ENCODE assay signal across 1 cellular context in genomic region chr6:109308018-109308492, GRCh38.
TF ChIP-seq lines count a peak whose summit lies in the region.

No MANE protein-coding gene starts in this region.

TF ChIP-seq in K562, 482 proteins besides CTCF, POLR2A, EP300 and RAD21 (continued from another document and continues in another):
- TF ChIP-seq ZNF318 (IDR thresholded peaks at IDR 0.05; ENCODE audit: borderline replicate concordance in 1 of 2, low read depth in 1 of 2), result peak in 1 of 2 experiments; percentile 66; a peak in 1 of 4 replicates
- TF ChIP-seq ZBTB7A (IDR thresholded peaks at IDR 0.05; ENCODE audit: borderline replicate concordance, control insufficient read depth, low read depth, low read length), result no peak
- peak; percentile 86; the same call in 1 of the 2 replicates for TF ChIP-seq KLF6 (CRISPR knock-in tag; IDR thresholded peaks at IDR 0.05; ENCODE audit: borderline replicate concordance)
- peak; percentile 99 to 100 for TF ChIP-seq RCOR1 (IDR thresholded peaks at IDR 0.05; ENCODE audit: borderline replicate concordance in 1 of 2, low read depth in 2 of 2, low read length in 2 of 2)
- peak; percentile 42; the same call in 1 of the 2 replicates for TF ChIP-seq NBN (IDR thresholded peaks at IDR 0.05; ENCODE audit: low read depth)
- TF ChIP-seq SMARCE1 (IDR thresholded peaks at IDR 0.05), result peak; percentile 83
- TF ChIP-seq, protein P1, sequence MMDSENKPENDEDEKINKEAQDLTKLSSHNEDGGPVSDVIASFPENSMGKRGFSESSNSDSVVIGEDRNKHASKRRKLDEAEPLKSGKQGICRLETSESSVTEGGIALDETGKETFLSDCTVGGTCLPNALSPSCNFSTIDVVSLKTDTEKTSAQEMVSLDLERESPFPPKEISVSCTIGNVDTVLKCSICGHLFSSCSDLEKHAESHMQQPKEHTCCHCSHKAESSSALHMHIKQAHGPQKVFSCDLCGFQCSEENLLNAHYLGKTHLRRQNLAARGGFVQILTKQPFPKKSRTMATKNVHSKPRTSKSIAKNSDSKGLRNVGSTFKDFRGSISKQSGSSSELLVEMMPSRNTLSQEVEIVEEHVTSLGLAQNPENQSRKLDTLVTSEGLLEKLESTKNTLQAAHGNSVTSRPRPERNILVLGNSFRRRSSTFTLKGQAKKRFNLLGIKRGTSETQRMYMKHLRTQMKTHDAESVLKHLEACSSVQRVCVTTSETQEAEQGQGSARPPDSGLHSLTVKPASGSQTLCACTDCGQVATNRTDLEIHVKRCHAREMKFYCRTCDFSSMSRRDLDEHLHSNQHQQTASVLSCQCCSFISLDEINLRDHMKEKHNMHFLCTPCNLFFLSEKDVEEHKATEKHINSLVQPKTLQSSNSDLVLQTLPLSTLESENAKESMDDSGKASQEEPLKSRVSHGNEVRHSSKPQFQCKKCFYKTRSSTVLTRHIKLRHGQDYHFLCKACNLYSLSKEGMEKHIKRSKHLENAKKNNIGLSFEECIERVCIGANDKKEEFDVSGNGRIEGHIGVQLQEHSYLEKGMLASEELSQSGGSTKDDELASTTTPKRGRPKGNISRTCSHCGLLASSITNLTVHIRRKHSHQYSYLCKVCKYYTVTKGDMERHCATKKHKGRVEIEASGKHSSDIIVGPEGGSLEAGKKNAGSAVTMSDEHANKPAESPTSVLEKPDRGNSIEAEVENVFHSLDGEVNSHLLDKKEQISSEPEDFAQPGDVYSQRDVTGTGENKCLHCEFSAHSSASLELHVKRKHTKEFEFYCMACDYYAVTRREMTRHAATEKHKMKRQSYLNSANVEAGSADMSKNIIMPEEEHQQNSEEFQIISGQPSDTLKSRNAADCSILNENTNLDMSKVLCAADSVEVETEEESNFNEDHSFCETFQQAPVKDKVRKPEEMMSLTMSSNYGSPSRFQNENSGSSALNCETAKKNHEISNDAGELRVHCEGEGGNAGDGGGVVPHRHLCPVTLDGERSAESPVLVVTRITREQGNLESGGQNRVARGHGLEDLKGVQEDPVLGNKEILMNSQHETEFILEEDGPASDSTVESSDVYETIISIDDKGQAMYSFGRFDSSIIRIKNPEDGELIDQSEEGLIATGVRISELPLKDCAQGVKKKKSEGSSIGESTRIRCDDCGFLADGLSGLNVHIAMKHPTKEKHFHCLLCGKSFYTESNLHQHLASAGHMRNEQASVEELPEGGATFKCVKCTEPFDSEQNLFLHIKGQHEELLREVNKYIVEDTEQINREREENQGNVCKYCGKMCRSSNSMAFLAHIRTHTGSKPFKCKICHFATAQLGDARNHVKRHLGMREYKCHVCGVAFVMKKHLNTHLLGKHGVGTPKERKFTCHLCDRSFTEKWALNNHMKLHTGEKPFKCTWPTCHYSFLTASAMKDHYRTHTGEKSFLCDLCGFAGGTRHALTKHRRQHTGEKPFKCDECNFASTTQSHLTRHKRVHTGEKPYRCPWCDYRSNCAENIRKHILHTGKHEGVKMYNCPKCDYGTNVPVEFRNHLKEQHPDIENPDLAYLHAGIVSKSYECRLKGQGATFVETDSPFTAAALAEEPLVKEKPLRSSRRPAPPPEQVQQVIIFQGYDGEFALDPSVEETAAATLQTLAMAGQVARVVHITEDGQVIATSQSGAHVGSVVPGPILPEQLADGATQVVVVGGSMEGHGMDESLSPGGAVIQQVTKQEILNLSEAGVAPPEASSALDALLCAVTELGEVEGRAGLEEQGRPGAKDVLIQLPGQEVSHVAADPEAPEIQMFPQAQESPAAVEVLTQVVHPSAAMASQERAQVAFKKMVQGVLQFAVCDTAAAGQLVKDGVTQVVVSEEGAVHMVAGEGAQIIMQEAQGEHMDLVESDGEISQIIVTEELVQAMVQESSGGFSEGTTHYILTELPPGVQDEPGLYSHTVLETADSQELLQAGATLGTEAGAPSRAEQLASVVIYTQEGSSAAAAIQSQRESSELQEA (IDR thresholded peaks at IDR 0.05; ENCODE audit: low read depth), result no peak
- TF ChIP-seq NFXL1 (CRISPR knock-in tag; IDR thresholded peaks at IDR 0.05), result no peak
- no peak for TF ChIP-seq FOXM1 (IDR thresholded peaks at IDR 0.05; ENCODE audit: low read depth)
- no peak for TF ChIP-seq FOXM1 (CRISPR knock-in tag; IDR thresholded peaks at IDR 0.05; ENCODE audit: low read depth)
- no peak for TF ChIP-seq PBX2 (CRISPR knock-in tag; IDR thresholded peaks at IDR 0.05; ENCODE audit: low read depth)
- peak; percentile 69 for TF ChIP-seq PBX2 (tag; conservative IDR thresholded peaks at IDR 0.05; ENCODE audit: low read depth)
- no peak; the same call in 1 of the 2 replicates for TF ChIP-seq ZNF75A (CRISPR knock-in tag; IDR thresholded peaks at IDR 0.05)
- TF ChIP-seq ZNF316 (IDR thresholded peaks at IDR 0.05), result no peak
- no peak for TF ChIP-seq SIN3B (IDR thresholded peaks at IDR 0.05; ENCODE audit: low read depth)
- TF ChIP-seq GTF2A2 (tag; IDR thresholded peaks at IDR 0.05), result peak; percentile 67; the same call in 1 of the 2 replicates
- no peak for TF ChIP-seq SMARCB1 (IDR thresholded peaks at IDR 0.05; ENCODE audit: insufficient read length, low read depth)
- no peak for TF ChIP-seq CBX2 (IDR thresholded peaks at IDR 0.05; ENCODE audit: insufficient read depth, low read length, poor library complexity, severe bottlenecking)
- TF ChIP-seq NR3C1 (CRISPR knock-in tag; IDR thresholded peaks at IDR 0.05), result no peak
- TF ChIP-seq HES1 (IDR thresholded peaks at IDR 0.05; ENCODE audit: low read depth), result peak; percentile 80
- TF ChIP-seq PTRF (tag; IDR thresholded peaks at IDR 0.05), result peak; percentile 86
- TF ChIP-seq, protein P2, sequence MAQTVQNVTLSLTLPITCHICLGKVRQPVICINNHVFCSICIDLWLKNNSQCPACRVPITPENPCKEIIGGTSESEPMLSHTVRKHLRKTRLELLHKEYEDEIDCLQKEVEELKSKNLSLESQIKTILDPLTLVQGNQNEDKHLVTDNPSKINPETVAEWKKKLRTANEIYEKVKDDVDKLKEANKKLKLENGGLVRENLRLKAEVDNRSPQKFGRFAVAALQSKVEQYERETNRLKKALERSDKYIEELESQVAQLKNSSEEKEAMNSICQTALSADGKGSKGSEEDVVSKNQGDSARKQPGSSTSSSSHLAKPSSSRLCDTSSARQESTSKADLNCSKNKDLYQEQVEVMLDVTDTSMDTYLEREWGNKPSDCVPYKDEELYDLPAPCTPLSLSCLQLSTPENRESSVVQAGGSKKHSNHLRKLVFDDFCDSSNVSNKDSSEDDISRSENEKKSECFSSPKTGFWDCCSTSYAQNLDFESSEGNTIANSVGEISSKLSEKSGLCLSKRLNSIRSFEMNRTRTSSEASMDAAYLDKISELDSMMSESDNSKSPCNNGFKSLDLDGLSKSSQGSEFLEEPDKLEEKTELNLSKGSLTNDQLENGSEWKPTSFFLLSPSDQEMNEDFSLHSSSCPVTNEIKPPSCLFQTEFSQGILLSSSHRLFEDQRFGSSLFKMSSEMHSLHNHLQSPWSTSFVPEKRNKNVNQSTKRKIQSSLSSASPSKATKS (CRISPR knock-in tag; IDR thresholded peaks at IDR 0.05), result no peak
- TF ChIP-seq ERF (CRISPR knock-in tag; IDR thresholded peaks at IDR 0.05), result no peak
- TF ChIP-seq CEBPB (tag; IDR thresholded peaks at IDR 0.05), result peak; percentile 69
- no peak for TF ChIP-seq ELF1 (tag; IDR thresholded peaks at IDR 0.05)
- TF ChIP-seq, protein P3, sequence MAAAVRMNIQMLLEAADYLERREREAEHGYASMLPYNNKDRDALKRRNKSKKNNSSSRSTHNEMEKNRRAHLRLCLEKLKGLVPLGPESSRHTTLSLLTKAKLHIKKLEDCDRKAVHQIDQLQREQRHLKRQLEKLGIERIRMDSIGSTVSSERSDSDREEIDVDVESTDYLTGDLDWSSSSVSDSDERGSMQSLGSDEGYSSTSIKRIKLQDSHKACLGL (CRISPR knock-in tag; IDR thresholded peaks at IDR 0.05; ENCODE audit: borderline replicate concordance, poor library complexity, severe bottlenecking), result no peak
- TF ChIP-seq ATF3 (IDR thresholded peaks at IDR 0.05), result peak; percentile 87
- peak; percentile 90 for TF ChIP-seq ATF3 (CRISPR knock-in tag; conservative IDR thresholded peaks at IDR 0.05)
- TF ChIP-seq PPARD (CRISPR knock-in tag; IDR thresholded peaks at IDR 0.05), result no peak
- TF ChIP-seq RHOXF2B (CRISPR knock-in tag; conservative IDR thresholded peaks at IDR 0.05), result no peak; the same call in 1 of the 2 replicates
- TF ChIP-seq, protein P4, sequence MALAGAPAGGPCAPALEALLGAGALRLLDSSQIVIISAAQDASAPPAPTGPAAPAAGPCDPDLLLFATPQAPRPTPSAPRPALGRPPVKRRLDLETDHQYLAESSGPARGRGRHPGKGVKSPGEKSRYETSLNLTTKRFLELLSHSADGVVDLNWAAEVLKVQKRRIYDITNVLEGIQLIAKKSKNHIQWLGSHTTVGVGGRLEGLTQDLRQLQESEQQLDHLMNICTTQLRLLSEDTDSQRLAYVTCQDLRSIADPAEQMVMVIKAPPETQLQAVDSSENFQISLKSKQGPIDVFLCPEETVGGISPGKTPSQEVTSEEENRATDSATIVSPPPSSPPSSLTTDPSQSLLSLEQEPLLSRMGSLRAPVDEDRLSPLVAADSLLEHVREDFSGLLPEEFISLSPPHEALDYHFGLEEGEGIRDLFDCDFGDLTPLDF (CRISPR knock-in tag; IDR thresholded peaks at IDR 0.05), result no peak
